ENCODE assay signal across 3 cellular contexts in genomic region chr1:98468111-98468717, GRCh38.
TF ChIP-seq lines count a peak whose summit lies in the region.

No MANE protein-coding gene starts in this region.

TF ChIP-seq in GM23338, 12 proteins besides CTCF, POLR2A, EP300 and RAD21 (continues in another document):
- no peak for TF ChIP-seq REST (IDR thresholded peaks at IDR 0.05; ENCODE audit: unreplicated experiment)
- TF ChIP-seq EZH2phosphoT487 (IDR thresholded peaks at IDR 0.05; ENCODE audit: unreplicated experiment), result no peak
- no peak for TF ChIP-seq POLR2AphosphoS5 (IDR thresholded peaks at IDR 0.05; ENCODE audit: low read depth)
- no peak for TF ChIP-seq ETS1 (IDR thresholded peaks at IDR 0.05)
- no peak for TF ChIP-seq CREB1 (CRISPR knock-in tag; IDR thresholded peaks at IDR 0.05; ENCODE audit: low read depth)
- TF ChIP-seq ZNF331 (CRISPR knock-in tag; IDR thresholded peaks at IDR 0.05; ENCODE audit: low read depth), result no peak
- TF ChIP-seq ZNF114 (CRISPR knock-in tag; IDR thresholded peaks at IDR 0.05), result no peak

TF ChIP-seq in H1, 55 proteins besides CTCF, POLR2A, EP300 and RAD21:
- TF ChIP-seq BCL11A (IDR thresholded peaks at IDR 0.05; ENCODE audit: low read depth in 2 of 2, low read length in 2 of 2) (no peak), CTBP2 (IDR thresholded peaks at IDR 0.05; ENCODE audit: borderline replicate concordance, insufficient read depth, insufficient read length, low read length) (no peak), TCF12 (IDR thresholded peaks at IDR 0.05; ENCODE audit: low read depth, low read length) (no peak), NANOG (IDR thresholded peaks at IDR 0.05; ENCODE audit: insufficient read depth, low read depth, low read length, poor library complexity, severe bottlenecking) (no peak), HDAC2 (IDR thresholded peaks at IDR 0.05; ENCODE audit: borderline replicate concordance in 1 of 2, low read depth in 2 of 2, low read length in 2 of 2) (no peak), CBX5 (IDR thresholded peaks at IDR 0.05; ENCODE audit: low read depth, low read length) (no peak), BRCA1 (IDR thresholded peaks at IDR 0.05; ENCODE audit: low read depth, low read length) (no peak), CHD2 (IDR thresholded peaks at IDR 0.05; ENCODE audit: low read length) (no peak), SRF (IDR thresholded peaks at IDR 0.05; ENCODE audit: low read depth, low read length) (no peak), MAFK (IDR thresholded peaks at IDR 0.05; ENCODE audit: low read depth, low read length) (no peak), NRF1 (IDR thresholded peaks at IDR 0.05; ENCODE audit: low read depth, low read length) (no peak), E2F6 (IDR thresholded peaks at IDR 0.05) (no peak), SIRT6 (IDR thresholded peaks at IDR 0.05; ENCODE audit: low read length) (no peak), POU5F1 (IDR thresholded peaks at IDR 0.05; ENCODE audit: low read depth, low read length) (no peak), TAF1 (IDR thresholded peaks at IDR 0.05; ENCODE audit: low read depth, low read length) (no peak), FOSL1 (IDR thresholded peaks at IDR 0.05; ENCODE audit: insufficient read depth, low read depth, low read length) (no peak), CEBPB (IDR thresholded peaks at IDR 0.05; ENCODE audit: low read depth, low read length) (no peak)

TF ChIP-seq in neural cell, 6 proteins besides CTCF, POLR2A, EP300 and RAD21:
- TF ChIP-seq SMC3 (conservative IDR thresholded peaks at IDR 0.05; ENCODE audit: poor library complexity) (peak; percentile 75), TAF1 (IDR thresholded peaks at IDR 0.05; ENCODE audit: low read depth) (no peak)
